Comparison of ENCODE assay signal across 8 cellular contexts in the genomic region with DNA sequence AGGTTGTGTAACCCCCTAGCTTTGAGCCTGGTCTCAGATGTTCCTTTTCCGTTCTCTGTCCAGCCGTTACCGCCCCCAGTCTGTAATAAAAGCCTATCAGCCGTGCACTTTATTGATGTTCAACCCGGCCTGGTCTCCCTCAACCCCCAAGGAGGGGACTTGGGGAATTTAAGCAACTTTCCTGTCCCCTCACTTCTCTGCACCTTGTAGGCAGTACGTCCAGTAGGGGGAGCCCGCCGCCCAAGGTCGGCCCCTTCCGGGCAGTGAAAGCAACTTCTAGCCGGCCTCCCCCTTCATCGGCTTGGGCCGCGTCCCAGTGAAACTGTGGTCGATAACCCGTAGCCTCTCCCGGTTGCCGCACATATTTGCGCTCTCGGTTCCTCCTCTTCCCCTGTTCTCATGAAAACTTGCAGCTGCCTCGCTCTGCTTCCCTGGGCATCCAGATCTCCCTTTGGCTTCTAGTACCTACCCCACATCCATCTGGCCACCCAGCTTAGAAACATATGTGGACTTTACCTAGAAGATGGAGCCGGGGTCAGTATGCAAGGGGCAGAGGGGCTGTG. TPM values are rescaled to one million over a fixed set of nuclear protein-coding genes. Genes with fewer than 3 reads are reported as not detected.
DNase-seq lines count a peak whose midpoint lies in the region; ATAC-seq, FAIRE-seq and TF ChIP-seq lines count a peak whose summit lies in the region.

No MANE protein-coding gene starts in this region.

- no peaks in the 10 kb centered on the region for H3K9me2 ChIP-seq in hepatocyte (replicated peaks; ENCODE audit: insufficient read depth)

- H3K9me3 Mint-ChIP-seq in H9 (no peaks in the 10 kb centered on the region; a peak in 1 of 5 replicates), astrocyte (ENCODE audit: unreplicated experiment) (no peaks in the 10 kb centered on the region)

- no peak overlapping the region for H2BK12ac ChIP-seq in H9 (ENCODE audit: insufficient read length, low read depth, low read length)

- H3K27me3 ChIP-seq in H9 (ENCODE audit: insufficient read depth, low read length) (no peaks in the 10 kb centered on the region), astrocyte (ENCODE audit: insufficient read depth, low read length) (no peaks in the 10 kb centered on the region), hepatocyte (no peaks in the 10 kb centered on the region)

- H2BK20ac ChIP-seq in H9 (ENCODE audit: low read depth, low read length, poor library complexity, severe bottlenecking), result no peak overlapping the region

- peak overlapping the region; percentile 40 for H3K4me3 ChIP-seq in astrocyte (ENCODE audit: insufficient read depth, low read depth, low read length)
- H3K4me3 ChIP-seq in hepatocyte, result no peak overlapping the region
- H3K4me3 ChIP-seq in retinal pigment epithelial cell (ENCODE audit: low read length), result peak overlapping the region; percentile 19

- no peak overlapping the region for H2AK5ac ChIP-seq in H9 (ENCODE audit: insufficient read length, low read length)

- H3K4me1 Mint-ChIP-seq in H9, result peaks cover 11 to 15% of the 10 kb centered on the region in 2 experiments
- peaks cover 10% of the 10 kb centered on the region for H3K4me1 Mint-ChIP-seq in astrocyte (ENCODE audit: low read depth, unreplicated experiment)

- H2BK120ac ChIP-seq in H9 (ENCODE audit: low read depth, low read length, poor library complexity, severe bottlenecking), result no peak overlapping the region

- H3K36me3 ChIP-seq in astrocyte (ENCODE audit: insufficient read depth, low read length) (no peaks in the 10 kb centered on the region), hepatocyte (replicated peaks; ENCODE audit: insufficient read depth, low read depth) (no peaks in the 10 kb centered on the region)

- H4K5ac ChIP-seq in H9 (ENCODE audit: insufficient read length, low read depth, low read length), result no peak overlapping the region

- H3K79me1 ChIP-seq in H9 (ENCODE audit: insufficient read depth, low read depth, low read length, poor library complexity, severe bottlenecking), result no peaks in the 10 kb centered on the region

- no peak overlapping the region for H3K27ac ChIP-seq in H9 (ENCODE audit: insufficient read length, low read depth, low read length)
- no peak overlapping the region for H3K27ac ChIP-seq in astrocyte (ENCODE audit: low read depth, low read length)
- H3K27ac ChIP-seq in hepatocyte, result peak overlapping the region; percentile 95

- H3K4me2 ChIP-seq in H9 (ENCODE audit: insufficient read depth, insufficient read length, low read length) (peak overlapping the region; percentile 27), astrocyte (ENCODE audit: low read length) (peak overlapping the region; percentile 88), hepatocyte (peak overlapping the region; percentile 64)

- no peaks in the 10 kb centered on the region for H3K9me3 ChIP-seq in H9 (ENCODE audit: control insufficient read depth, low read depth, low read length)
- H3K9me3 ChIP-seq in astrocyte (ENCODE audit: insufficient read depth, low read depth, low read length), result no peaks in the 10 kb centered on the region
- no peaks in the 10 kb centered on the region for H3K9me3 ChIP-seq in hepatocyte (ENCODE audit: low read depth)

- H3K4me3 Mint-ChIP-seq in H9 (peak overlapping the region; percentile 43; a peak in 4 of 5 replicates), astrocyte (ENCODE audit: unreplicated experiment) (peak overlapping the region; percentile 43)

- H3K27me3 Mint-ChIP-seq in H9 (ENCODE audit: low read depth) (peaks cover 5% of the 10 kb centered on the region), astrocyte (ENCODE audit: low read depth, unreplicated experiment) (no peaks in the 10 kb centered on the region)

- no peak overlapping the region for H4K91ac ChIP-seq in H9 (ENCODE audit: insufficient read length, low read depth, low read length)

- no peak overlapping the region for H3K4ac ChIP-seq in H9 (ENCODE audit: low read depth, low read length)

- ATAC-seq in HG02970 (IDR thresholded peaks at IDR 0.05; ENCODE audit: low FRiP score, unreplicated experiment), result no peak

- H2AFZ ChIP-seq in H9 (ENCODE audit: low read length) (no peak overlapping the region), astrocyte (ENCODE audit: low read depth, low read length) (peak overlapping the region; percentile 80), hepatocyte (peak overlapping the region; percentile 30)

- H4K8ac ChIP-seq in H9 (replicated peaks; ENCODE audit: insufficient read length, low read depth, low read length), result no peak overlapping the region

- no peak overlapping the region for H2BK15ac ChIP-seq in H9 (ENCODE audit: low read depth, low read length)

- H3K79me2 ChIP-seq in H9 (ENCODE audit: insufficient read depth, low read length), result no peaks in the 10 kb centered on the region
- H3K79me2 ChIP-seq in astrocyte (ENCODE audit: insufficient read depth, low read length), result no peaks in the 10 kb centered on the region
- peaks cover 25% of the 10 kb centered on the region for H3K79me2 ChIP-seq in hepatocyte

- TF ChIP-seq CTCF in D721Med (IDR thresholded peaks at IDR 0.05; ENCODE audit: insufficient read depth, missing control alignments), result peak; percentile 96
- TF ChIP-seq CTCF in H9 (conservative IDR thresholded peaks at IDR 0.05), result peak; percentile 95
- peak; percentile 74 for TF ChIP-seq CTCF in astrocyte (IDR thresholded peaks at IDR 0.05; ENCODE audit: insufficient read depth, low read depth, low read length)
- TF ChIP-seq CTCF in hepatocyte (IDR thresholded peaks at IDR 0.05; ENCODE audit: poor library complexity), result peak; percentile 94
- TF ChIP-seq CTCF in retinal pigment epithelial cell (conservative IDR thresholded peaks at IDR 0.05; ENCODE audit: low read depth, low read length), result peak; percentile 91

- H3K36me3 Mint-ChIP-seq in H9 (ENCODE audit: insufficient read depth in 1 of 3, low read depth in 3 of 3) (no peaks in the 10 kb centered on the region; a peak in 2 of 7 replicates), astrocyte (ENCODE audit: low read depth, unreplicated experiment) (peaks cover 4% of the 10 kb centered on the region)

- H3K27ac Mint-ChIP-seq in H9 (peak overlapping the region in 1 of 3 experiments; percentile 20; a peak in 2 of 7 replicates), astrocyte (ENCODE audit: unreplicated experiment) (peak overlapping the region; percentile 44)

- H3T11ph ChIP-seq in H9 (ENCODE audit: low read length), result no peak overlapping the region

- H3K4me1 ChIP-seq in H9 (ENCODE audit: insufficient read depth, low read length) (no peaks in the 10 kb centered on the region), astrocyte (ENCODE audit: insufficient read depth, low read length) (peaks cover 11% of the 10 kb centered on the region), hepatocyte (ENCODE audit: insufficient read depth) (peaks cover 27% of the 10 kb centered on the region)

- no peak for FAIRE-seq in D721Med (lab: Jason Lieb, UNC)
- no peak for FAIRE-seq in astrocyte (lab: Jason Lieb, UNC)

- H3K14ac ChIP-seq in H9 (ENCODE audit: insufficient read depth, low read length), result no peak overlapping the region

- H4K20me1 ChIP-seq in H9 (ENCODE audit: control insufficient read depth, insufficient read depth, insufficient read length) (no peaks in the 10 kb centered on the region), astrocyte (ENCODE audit: insufficient read depth, low read length) (no peaks in the 10 kb centered on the region), hepatocyte (ENCODE audit: insufficient read depth, poor library complexity, severe bottlenecking) (peaks cover 5% of the 10 kb centered on the region)

- DNase-seq in D721Med (ENCODE audit: insufficient read length, low spot score) (peak; percentile 57), H9 (peak; percentile 96), NCI-H187 (lab: John Stamatoyannopoulos, UW) (peak; percentile 43 to 61), T-helper 9 cell (peak; percentile 81), astrocyte (ENCODE audit: low read depth) (peak; percentile 68), hepatocyte (ENCODE audit: low spot score) (peak; percentile 94), retinal pigment epithelial cell (ENCODE audit: low read depth) (peak; percentile 25)

- no peak overlapping the region for H3K18ac ChIP-seq in H9 (ENCODE audit: insufficient read length, low read depth, low read length)

- H3K56ac ChIP-seq in H9 (ENCODE audit: insufficient read length, low read depth, low read length), result no peak overlapping the region

- no peaks in the 10 kb centered on the region for H3K23me2 ChIP-seq in H9 (ENCODE audit: insufficient read length, low read depth, low read length, poor library complexity, severe bottlenecking)

- no peak overlapping the region for H3K23ac ChIP-seq in H9 (ENCODE audit: insufficient read length, low read depth, low read length)

- no CpG with 5 or more reads among the region's 22 CpGs for WGBS in H9 (ENCODE audit: extremely low coverage, insufficient read length, low lambda C conversion rate)
- WGBS in hepatocyte (ENCODE audit: low lambda C conversion rate, missing lambda C conversion rate), result 6% methylated on average over 22 of the region's 22 CpGs

- no peak overlapping the region for H2BK5ac ChIP-seq in H9 (ENCODE audit: insufficient read length, low read length)

- H3K9ac ChIP-seq in H9 (ENCODE audit: extremely low read depth, insufficient read length, low read length) (no peak overlapping the region), astrocyte (ENCODE audit: low read length) (peak overlapping the region; percentile 74)

RNA-seq across cellular contexts. Expression of gene PNPO, which starts 7.9 kb away (rescaled TPM):
- 6.7 and 7.3 TPM in 2 replicates for total RNA-seq in H9 (2021)
- 12.0 and 14.1 TPM in 2 replicates for total RNA-seq in astrocyte
- 17.0 and 18.6 TPM in 2 replicates for total RNA-seq in hepatocyte
- polyA plus RNA-seq in hepatocyte, result 10.4 and 12.2 TPM in 2 replicates

RNA-seq across cellular contexts. Expression of gene PRR15L, which starts 8.4 kb away (rescaled TPM):
- total RNA-seq in H9 (2021) (not detected in 2 replicates), astrocyte (not detected in 2 replicates), hepatocyte (64.9 and 66.4 TPM in 2 replicates)
- polyA plus RNA-seq in hepatocyte, result 48.0 and 56.5 TPM in 2 replicates

RNA-seq across cellular contexts. Expression of gene CDK5RAP3, which starts 21.6 kb away (rescaled TPM):
- total RNA-seq in H9 (2021), result 144 and 149 TPM in 2 replicates
- total RNA-seq in astrocyte, result 59.1 and 62.8 TPM in 2 replicates
- 88.9 and 124 TPM in 2 replicates for total RNA-seq in hepatocyte
- 179 and 236 TPM in 2 replicates for polyA plus RNA-seq in hepatocyte

RNA-seq across cellular contexts. Expression of gene SP2, which starts 53.2 kb away (rescaled TPM):
- total RNA-seq in H9 (2021), result 19.3 and 20.0 TPM in 2 replicates
- 12.1 and 13.0 TPM in 2 replicates for total RNA-seq in astrocyte
- total RNA-seq in hepatocyte, result 1.5 and 3.3 TPM in 2 replicates
- 6.7 and 10.6 TPM in 2 replicates for polyA plus RNA-seq in hepatocyte

Comparison
In these comparisons a context has a peak if more than half of its experiments do, and no peak if none do; other contexts are left out.
1. DNase-seq: peak in every context shown above with its lines; median percentile 96 in H9; 94 in hepatocyte; 81 in T-helper 9 cell; 68 in astrocyte; 57 in D721Med; 52 in NCI-H187; 25 in retinal pigment epithelial cell.
2. H3K4me2 ChIP-seq: peak in every context shown above with its lines; median percentile 88 in astrocyte; 64 in hepatocyte; 27 in H9.
3. RNA of gene PRR15L, which starts 8.4 kb away (total RNA-seq): 64.9 to 66.4 TPM in hepatocyte; not detected in H9 and not detected in astrocyte; every median in the first group is over 10 times any median in the second.
4. Peak in every context shown above with its lines, with median percentiles within 50 percentile points of each other: CTCF ChIP-seq.